ENCODE assay signal across 1 cellular context in genomic region chr1:18415448-18415960, GRCh38.
TF ChIP-seq lines count a peak whose summit lies in the region.

No MANE protein-coding gene starts in this region.

TF ChIP-seq in H1, 55 proteins besides CTCF, POLR2A, EP300 and RAD21 (continued from another document):
- no peak for TF ChIP-seq BACH1 (IDR thresholded peaks at IDR 0.05; ENCODE audit: low read length)
- TF ChIP-seq, protein P1, sequence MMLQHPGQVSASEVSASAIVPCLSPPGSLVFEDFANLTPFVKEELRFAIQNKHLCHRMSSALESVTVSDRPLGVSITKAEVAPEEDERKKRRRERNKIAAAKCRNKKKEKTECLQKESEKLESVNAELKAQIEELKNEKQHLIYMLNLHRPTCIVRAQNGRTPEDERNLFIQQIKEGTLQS (IDR thresholded peaks at IDR 0.05; ENCODE audit: insufficient read depth, low read depth, low read length): no peak
